In genomic region chr18:34233781-34234388, GRCh38 we compare ENCODE assay signal across 11 cellular contexts. TPM values are rescaled to one million over a fixed set of nuclear protein-coding genes. Genes with fewer than 3 reads are reported as not detected.
A peak's percentile ranks its signal among the peaks of the same experiment; 100 is the strongest.
DNase-seq lines count a peak whose midpoint lies in the region; ATAC-seq and TF ChIP-seq lines count a peak whose summit lies in the region.
"Not testable (repeated sequence)": the region's sequence is repeated elsewhere in the genome, so short reads cannot be mapped to it uniquely, and the experiment has no call there.
"Had no signal": no experiment of that assay in that cellular context is flagged by ENCODE, and none has a peak within 500 bp of the region (broad histone marks: within the 10 kb centered on the region; RNA-seq: fewer than 3 reads in every experiment).

No MANE protein-coding gene starts in this region.

- intact Hi-C loops in Right ventricle myocardium superior (cut with DNase I), result not testable (repeated sequence)

- H3F3A ChIP-seq in GM23338 (replicated peaks; ENCODE audit: low read depth), result not testable (repeated sequence)

- not testable (repeated sequence) for TF ChIP-seq CTCF in GM23338 (conservative IDR thresholded peaks at IDR 0.05; ENCODE audit: low read depth in 2 of 2); H9 (conservative IDR thresholded peaks at IDR 0.05); WTC11 (IDR thresholded peaks at IDR 0.05)

- not testable (repeated sequence) for H4K8ac ChIP-seq in H9 (replicated peaks; ENCODE audit: insufficient read length, low read depth, low read length)

- H3K27ac ChIP-seq in GM23338 (ENCODE audit: low read depth); H9 (ENCODE audit: insufficient read length, low read depth, low read length): not testable (repeated sequence)

- not testable (repeated sequence) for H3K4me1 ChIP-seq in GM23338 (ENCODE audit: insufficient read depth); H9 (ENCODE audit: insufficient read depth, low read length); iPS-15b (ENCODE audit: control insufficient read depth, insufficient read depth, low read length)

- not testable (repeated sequence) for H3K23ac ChIP-seq in H9 (ENCODE audit: insufficient read length, low read depth, low read length)

- not testable (repeated sequence) for H3K4ac ChIP-seq in H9 (ENCODE audit: low read depth, low read length)

- H3K27me3 Mint-ChIP-seq in GM23338 (ENCODE audit: insufficient read depth, low read depth, poor library complexity); H9 (ENCODE audit: low read depth); WTC11 (ENCODE audit: low read depth); stimulated activated memory B cell treated with anti-CD40 and anti-IgM and Interleukin-4, amounts not matched to agents 10 μg/mL and 1 μg/mL and 100 μg/mL, for 72 hours: not testable (repeated sequence)

- POLR2A ChIA-PET in WTC11 (lab: Charles Lee), result not testable (repeated sequence)

- not testable (repeated sequence) for H4K20me1 ChIP-seq in GM23338 (replicated peaks; ENCODE audit: insufficient read depth); H9 (ENCODE audit: control insufficient read depth, insufficient read depth, insufficient read length)

- not testable (repeated sequence) for H2BK5ac ChIP-seq in H9 (ENCODE audit: insufficient read length, low read length)

- no CpG with 5 or more reads among the region's 39 CpGs for WGBS in H9 (ENCODE audit: extremely low coverage, insufficient read length, low lambda C conversion rate)

- H3K79me1 ChIP-seq in H9 (ENCODE audit: insufficient read depth, low read depth, low read length, poor library complexity, severe bottlenecking), result not testable (repeated sequence)

- H3K18ac ChIP-seq in H9 (ENCODE audit: insufficient read length, low read depth, low read length), result not testable (repeated sequence)

- H3K9me2 ChIP-seq in GM23338 (ENCODE audit: insufficient read depth), result not testable (repeated sequence)

- H4K5ac ChIP-seq in H9 (ENCODE audit: insufficient read length, low read depth, low read length), result not testable (repeated sequence)

- not testable (repeated sequence) for H3K4me3 ChIP-seq in GM23338
- H3K4me3 ChIP-seq in iPS-15b (ENCODE audit: low read depth, low read length), result peak overlapping the region; percentile 27

- not testable (repeated sequence) for H3K4me3 Mint-ChIP-seq in GM23338; H9; WTC11; stimulated activated memory B cell treated with anti-CD40 and anti-IgM and Interleukin-4, amounts not matched to agents 10 μg/mL and 1 μg/mL and 100 μg/mL, for 72 hours

- H3K27ac Mint-ChIP-seq in GM23338; H9; WTC11; stimulated activated memory B cell treated with anti-CD40 and anti-IgM and Interleukin-4, amounts not matched to agents 10 μg/mL and 1 μg/mL and 100 μg/mL, for 72 hours: not testable (repeated sequence)

- H3K23me2 ChIP-seq in H9 (ENCODE audit: insufficient read length, low read depth, low read length, poor library complexity, severe bottlenecking), result not testable (repeated sequence)

- not testable (repeated sequence) for H3K36me3 Mint-ChIP-seq in GM23338 (ENCODE audit: low read depth); H9 (ENCODE audit: insufficient read depth in 1 of 3, low read depth in 3 of 3); WTC11; stimulated activated memory B cell treated with anti-CD40 and anti-IgM and Interleukin-4, amounts not matched to agents 10 μg/mL and 1 μg/mL and 100 μg/mL, for 72 hours

- not testable (repeated sequence) for H2AK5ac ChIP-seq in H9 (ENCODE audit: insufficient read length, low read length)

- not testable (repeated sequence) for H2BK12ac ChIP-seq in H9 (ENCODE audit: insufficient read length, low read depth, low read length)

- not testable (repeated sequence) for H3K27me3 ChIP-seq in GM23338 (ENCODE audit: insufficient read depth); H9 (ENCODE audit: insufficient read depth, low read length); iPS-15b (ENCODE audit: control insufficient read depth, insufficient read depth, low read length)

- H2BK20ac ChIP-seq in H9 (ENCODE audit: low read depth, low read length, poor library complexity, severe bottlenecking), result not testable (repeated sequence)

- H3K9me3 ChIP-seq in H9 (ENCODE audit: control insufficient read depth, low read depth, low read length); iPS-15b (ENCODE audit: control insufficient read depth, insufficient read depth, low read length): not testable (repeated sequence)

- H3K4me1 Mint-ChIP-seq in GM23338; H9; WTC11; stimulated activated memory B cell treated with anti-CD40 and anti-IgM and Interleukin-4, amounts not matched to agents 10 μg/mL and 1 μg/mL and 100 μg/mL, for 72 hours: not testable (repeated sequence)

- H2BK15ac ChIP-seq in H9 (ENCODE audit: low read depth, low read length), result not testable (repeated sequence)

- not testable (repeated sequence) for H3K14ac ChIP-seq in H9 (ENCODE audit: insufficient read depth, low read length)

- not testable (repeated sequence) for H2BK120ac ChIP-seq in H9 (ENCODE audit: low read depth, low read length, poor library complexity, severe bottlenecking)

- DNase-seq in GM23338 (ENCODE audit: low spot score) (peak; percentile 27), H9 (peak; percentile 48), WTC11 (ENCODE audit: low spot score) (peak; percentile 23), Right ventricle myocardium superior (peak; percentile 35)

- CTCF ChIA-PET in WTC11 (lab: Charles Lee), result interaction anchor here (0.7 to 2.9 kb wide), 3 partner anchors 9 to 90 kb away, joined by 3 to 14 read pairs (median 5); partner anchors contain the start of gene NOL4

- not testable (repeated sequence) for H3T11ph ChIP-seq in H9 (ENCODE audit: low read length)

- H3K36me3 ChIP-seq in GM23338 (ENCODE audit: insufficient read depth); iPS-15b (ENCODE audit: control insufficient read depth, insufficient read depth, low read length): not testable (repeated sequence)

- H4K91ac ChIP-seq in H9 (ENCODE audit: insufficient read length, low read depth, low read length), result not testable (repeated sequence)

- not testable (repeated sequence) for H3K56ac ChIP-seq in H9 (ENCODE audit: insufficient read length, low read depth, low read length)

- not testable (repeated sequence) for H3K4me2 ChIP-seq in GM23338; H9 (ENCODE audit: insufficient read depth, insufficient read length, low read length)

- H3K9ac ChIP-seq in H9 (ENCODE audit: extremely low read depth, insufficient read length, low read length); iPS-15b (ENCODE audit: low read depth, low read length): not testable (repeated sequence)

- ATAC-seq in GM23338 (peak; percentile 72), WTC11 (peak; percentile 44)
- not testable (repeated sequence) for ATAC-seq in Right ventricle myocardium superior (ENCODE audit: poor library complexity)
- ATAC-seq in stimulated activated memory B cell treated with anti-CD40 and anti-IgM and Interleukin-4, amounts not matched to agents 10 μg/mL and 1 μg/mL and 100 μg/mL, for 72 hours, result peak; percentile 31

- not testable (repeated sequence) for H2AFZ ChIP-seq in GM23338; H9 (ENCODE audit: low read length)

- not testable (repeated sequence) for H3K79me2 ChIP-seq in GM23338 (replicated peaks; ENCODE audit: insufficient read depth); H9 (ENCODE audit: insufficient read depth, low read length)

- not testable (repeated sequence) for H3K9me3 Mint-ChIP-seq in GM23338; H9; WTC11; stimulated activated memory B cell treated with anti-CD40 and anti-IgM and Interleukin-4, amounts not matched to agents 10 μg/mL and 1 μg/mL and 100 μg/mL, for 72 hours

RNA-seq across cellular contexts. Expression of gene NOL4, which starts 9.2 kb away (rescaled TPM):
- 0.52 and 4.4 TPM in 2 replicates for total RNA-seq in GM23338 (2014; rRNA removed; shearing (Covaris generic))
- polyA plus RNA-seq in GM23338 (2016; fragmentation: Nextera tagmentation; extraction: Ambion mirVana), result 0.33 and 0.63 TPM in 2 replicates
- total RNA-seq in H9 (2021) (0.74 and 0.81 TPM in 2 replicates), WTC11 (2021) (0.57 to 1.4 TPM (median 1.2 TPM) in 3 replicates), Right ventricle myocardium superior (not detected)
- total RNA-seq: CD4-positive, alpha-beta memory T cell; CD4-positive, CD25-positive, alpha-beta regulatory T cell; CD8-positive, alpha-beta memory T cell had no signal
- polyA plus RNA-seq: AG04450; CD14-positive monocyte; CD4-positive, alpha-beta memory T cell; CD4-positive, CD25-positive, alpha-beta regulatory T cell; CD8-positive, alpha-beta memory T cell had no signal
